8 cellular contexts compared by ENCODE assay signal in the genomic region with DNA sequence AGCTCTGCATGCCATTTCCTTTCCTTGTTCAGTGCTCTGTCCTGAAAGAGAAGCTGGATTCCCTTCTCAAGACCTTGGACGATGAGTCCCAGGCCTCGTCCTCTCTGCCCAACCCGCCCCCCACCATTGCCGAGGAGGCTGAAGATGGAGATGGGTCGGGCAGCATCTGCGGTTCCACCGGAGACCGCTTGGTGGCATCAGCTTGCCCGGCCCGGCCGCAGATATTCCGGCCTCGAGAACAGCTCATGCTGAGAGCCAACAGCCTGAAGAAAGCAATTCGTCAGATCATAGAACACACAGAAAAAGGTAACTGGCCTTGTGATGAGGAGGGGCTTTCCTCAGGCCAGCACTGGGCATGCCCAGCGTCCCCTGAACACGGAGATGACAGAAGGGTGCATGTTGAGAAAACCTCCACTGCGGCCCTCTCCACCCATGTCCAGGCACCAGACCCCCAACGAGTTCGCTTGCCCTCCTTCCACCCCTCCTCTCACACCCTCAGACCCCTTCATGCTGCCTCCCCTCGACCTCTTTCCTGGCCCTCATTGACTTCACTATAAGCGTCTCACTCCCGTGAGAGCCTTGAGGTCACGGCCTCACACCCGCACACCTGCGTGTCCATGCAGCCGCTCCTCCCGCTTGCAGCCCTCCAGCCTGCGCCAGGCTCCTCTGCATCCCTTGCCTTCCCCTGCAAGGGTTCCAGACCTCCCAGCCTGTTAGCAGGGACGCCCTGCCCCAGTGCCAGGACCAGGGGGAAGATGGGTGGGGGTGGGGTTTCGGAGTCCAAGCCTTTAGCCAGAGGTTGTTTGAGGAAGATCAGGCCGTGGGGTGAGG.
DNase-seq lines count a peak whose midpoint lies in the region; ATAC-seq and TF ChIP-seq lines count a peak whose summit lies in the region.

No MANE protein-coding gene starts in this region.

- 59 to 62% (median 62%) methylated on average over 31 of the region's 31 CpGs for WGBS in ovary, 3 donors

- no peak overlapping the region for H3K27ac ChIP-seq in PC-9
- no peak overlapping the region for H3K27ac ChIP-seq in ovary
- no peak overlapping the region for H3K27ac ChIP-seq in MM.1S (ENCODE audit: low read length)

- no peaks in the 10 kb centered on the region for H3K9me2 ChIP-seq in PC-9 (ENCODE audit: insufficient read depth)
- H3K9me2 ChIP-seq in MM.1S (replicated peaks; ENCODE audit: insufficient read depth, low read length) = no peaks in the 10 kb centered on the region

- H3K79me2 ChIP-seq in PC-9 (ENCODE audit: low read depth) (0 out of 2 replicates have a peak, but pooled peaks cover 4% of the 10 kb centered on the region), MM.1S (ENCODE audit: low read length) (no peaks in the 10 kb centered on the region)

- BruUV-seq in PC-9 (replicated peaks; lab: Mats Ljungman, UMichigan) = TSS peak; percentile 9

- H3F3A ChIP-seq in PC-9 (ENCODE audit: insufficient read depth, low read depth) (no peaks in the 10 kb centered on the region), MM.1S (ENCODE audit: insufficient read depth, low read length) (no peaks in the 10 kb centered on the region)

- no peak overlapping the region for H2AFZ ChIP-seq in PC-9
- H2AFZ ChIP-seq in MM.1S (ENCODE audit: low read length) = no peak overlapping the region

- H3K9me3 ChIP-seq in PC-9 (ENCODE audit: insufficient read depth, low read depth) (no peaks in the 10 kb centered on the region), ovary (no peaks in the 10 kb centered on the region), MM.1S (replicated peaks; ENCODE audit: insufficient read depth, low read length) (no peaks in the 10 kb centered on the region)

- TF ChIP-seq POLR2A in ovary (IDR thresholded peaks at IDR 0.05) = no peak

- intact Hi-C loops in PC-9 (cut with micrococcal nuclease; ENCODE audit: unreplicated experiment) (no loop called here), ovary (cut with DNase I) (loop anchor here (5.0 to 10.0 kb wide), 5 partner anchors 64 to 194 kb away; a partner anchor contains a TSS)

- TF ChIP-seq CTCF in PC-9 (conservative IDR thresholded peaks at IDR 0.05) (peak; percentile 75), foreskin fibroblast (IDR thresholded peaks at IDR 0.05; ENCODE audit: low read depth, low read length) (peak; percentile 69), ovary (IDR thresholded peaks at IDR 0.05) (peak; percentile 29 to 42 (median 41)), MM.1S (IDR thresholded peaks at IDR 0.05; ENCODE audit: low read length) (no peak)

- H3K4me3 ChIP-seq in PC-9 (no peak overlapping the region), foreskin fibroblast (ENCODE audit: low read depth in 1 of 2, low read length in 2 of 2) (no peak overlapping the region), ovary (no peak overlapping the region), MM.1S (ENCODE audit: low read length) (no peak overlapping the region)

- H3K4me2 ChIP-seq in PC-9 (no peak overlapping the region), MM.1S (ENCODE audit: low read depth, low read length) (no peak overlapping the region)

- H3K4me1 ChIP-seq in PC-9 (replicated peaks; ENCODE audit: insufficient read depth) (no peaks in the 10 kb centered on the region), ovary (ENCODE audit: insufficient read depth) (peaks cover 7% of the 10 kb centered on the region), MM.1S (ENCODE audit: low read length) (no peaks in the 10 kb centered on the region)

- POLR2A ChIA-PET in PC-9 (lab: Charles Lee; ENCODE audit: unreplicated experiment) = interaction anchor here (0.6 kb wide), 1 partner anchor 246 kb away, joined by 9 read pairs; no protein-coding TSS in a partner anchor

- H3K27me3 ChIP-seq in PC-9 (ENCODE audit: insufficient read depth, low read depth) = no peaks in the 10 kb centered on the region
- no peaks in the 10 kb centered on the region for H3K27me3 ChIP-seq in ovary
- no peaks in the 10 kb centered on the region for H3K27me3 ChIP-seq in MM.1S (replicated peaks; ENCODE audit: insufficient read depth, low read length)

- CTCF ChIA-PET in PC-9 (lab: Charles Lee) = interaction anchor here (0.9 to 1.4 kb wide), 3 partner anchors 33 to 384 kb away, joined by 3 to 4 read pairs (median 3); no protein-coding TSS in a partner anchor

- no peak overlapping the region for H3K9ac ChIP-seq in MM.1S (ENCODE audit: low read length)

- H3K36me3 ChIP-seq in PC-9 (ENCODE audit: low read depth) (peaks cover 19% of the 10 kb centered on the region), ovary (no peaks in the 10 kb centered on the region), MM.1S (replicated peaks; ENCODE audit: insufficient read depth, low read length) (no peaks in the 10 kb centered on the region; the same call in 1 of the 2 replicates)

- no peak for TF ChIP-seq EP300 in ovary (IDR thresholded peaks at IDR 0.05)

- H4K20me1 ChIP-seq in PC-9 (ENCODE audit: insufficient read depth) = no peaks in the 10 kb centered on the region
- no peaks in the 10 kb centered on the region for H4K20me1 ChIP-seq in MM.1S (ENCODE audit: insufficient read depth, low read length)

- ATAC-seq in GM18520 (IDR thresholded peaks at IDR 0.05; ENCODE audit: unreplicated experiment) (no peak), HG03442 (IDR thresholded peaks at IDR 0.05; ENCODE audit: unreplicated experiment) (no peak)

- DNase-seq in ELF-1 (ENCODE audit: low read depth, low spot score) (peak; percentile 87), PC-9 (peak in 1 of 2 experiments; percentile 34), foreskin fibroblast (peak; percentile 52 to 81), ovary (peak in 3 of 5 donors; percentile 46 to 69 (median 58)), MM.1S (no peak), activated gamma-delta T cell (lab: John Stamatoyannopoulos, UW) (no peak)

Comparison
In these comparisons a context has a peak if more than half of its experiments do, and no peak if none do; other contexts are left out.
1. DNase-seq: peak in ELF-1 (single experiment), foreskin fibroblast (2 of 2) and ovary (3 of 5); none in MM.1S (single experiment) and activated gamma-delta T cell (single experiment).